Comparison of ENCODE assay signal across 20 cellular contexts in genomic region chr1:111745670-111746613, GRCh38. TPM values are rescaled to one million over a fixed set of nuclear protein-coding genes. Genes with fewer than 3 reads are reported as not detected.
DNase-seq lines count a peak whose midpoint lies in the region; ATAC-seq and TF ChIP-seq lines count a peak whose summit lies in the region.
"Had no signal": no experiment of that assay in that cellular context is flagged by ENCODE, and none has a peak within 500 bp of the region (broad histone marks: within the 10 kb centered on the region; RNA-seq: fewer than 3 reads in every experiment).

No MANE protein-coding gene starts in this region.

- TF ChIP-seq POLR2A in sigmoid colon (IDR thresholded peaks at IDR 0.05), result no peak

- WGBS in sigmoid colon, 2 donors, result 91 to 95% methylated on average over 9 of the region's 9 CpGs

- TF ChIP-seq EP300 in sigmoid colon (IDR thresholded peaks at IDR 0.05), result no peak

- H3K4me1 ChIP-seq in sigmoid colon, result peaks cover 0 to 57% (median 32%) of the 10 kb centered on the region in 4 donors
- H3K4me1 ChIP-seq: HAP-1 had no signal

- no peaks in the 10 kb centered on the region for H3K27me3 ChIP-seq in sigmoid colon

- peak overlapping the region in 3 of 4 donors; percentile 61 to 77 (median 75) for H3K27ac ChIP-seq in sigmoid colon
- H3K27ac ChIP-seq: coronary artery, HL-60 had no signal

- no peak overlapping the region for H3K4me3 ChIP-seq in epithelial cell of esophagus (ENCODE audit: low read length)
- H3K4me3 ChIP-seq in sigmoid colon, result no peak overlapping the region
- H3K4me3 ChIP-seq: coronary artery, esophagus squamous epithelium, HAP-1 had no signal

- no peaks in the 10 kb centered on the region for H3K9me3 ChIP-seq in sigmoid colon
- H3K9me3 ChIP-seq: esophagus squamous epithelium, HAP-1 had no signal

- no peak for TF ChIP-seq CTCF in epithelial cell of esophagus (IDR thresholded peaks at IDR 0.05; ENCODE audit: insufficient read depth, low read depth, low read length, missing control alignments)
- no peak for TF ChIP-seq CTCF in sigmoid colon (IDR thresholded peaks at IDR 0.05)

- no peak for ATAC-seq in GM21786 (IDR thresholded peaks at IDR 0.05; ENCODE audit: unreplicated experiment)
- ATAC-seq: activated naive CD8-positive, alpha-beta T cell treated with anti-CD3 and anti-CD28 coated beads, Interleukin-2, amount 50 U/mL, for 24 hours; stimulated activated naive CD8-positive, alpha-beta T cell treated with anti-CD3 and anti-CD28 coated beads, Interleukin-15, amount 100 ng/mL, for 72 hours had no signal

- DNase-seq in NCI-H2107 treated with DMSO at 0.1 percent for 48 hours (lab: John Stamatoyannopoulos, UW; ENCODE audit: unreplicated experiment), result peak; percentile 30
- DNase-seq in NCI-H2107 (lab: John Stamatoyannopoulos, UW), result no peak
- peak; percentile 6 for DNase-seq in NCI-H2227 treated with DMSO at 0.1 percent for 48 hours (lab: John Stamatoyannopoulos, UW)
- DNase-seq in epithelial cell of esophagus (ENCODE audit: low read depth), result peak; percentile 60
- peak; percentile 81 for DNase-seq in sigmoid colon
- no peak for DNase-seq in UCSD-AML1 (lab: John Stamatoyannopoulos, UW; ENCODE audit: unreplicated experiment)
- DNase-seq in SIG-M5 (lab: John Stamatoyannopoulos, UW), result no peak
- DNase-seq: activated naive CD8-positive, alpha-beta T cell treated with anti-CD3 and anti-CD28 coated beads, Interleukin-2, amount 50 U/mL, for 24 hours; CD8-positive, alpha-beta memory T cell; esophagus squamous epithelium; Karpas-422; NCI-H1930; OCI-M1; small intestine; T-helper 2 cell had no signal

- intact Hi-C loops in sigmoid colon (cut with DNase I), result loop anchor here (5.0 kb wide), 1 partner anchor 134 kb away; no protein-coding TSS in a partner anchor

- H3K36me3 ChIP-seq in sigmoid colon, result no peaks in the 10 kb centered on the region
- H3K36me3 ChIP-seq: esophagus squamous epithelium, HAP-1 had no signal

RNA-seq across cellular contexts. Expression of gene INKA2, which starts 6.7 kb away (rescaled TPM):
- 1 to 10 TPM; 2.8 to 5.4 (median 4.4) TPM for total RNA-seq in sigmoid colon
- polyA plus RNA-seq in sigmoid colon, result 1 to 10 TPM; 1.2 to 3.0 (median 2.1) TPM
- polyA plus RNA-seq: CD8-positive, alpha-beta memory T cell had no signal

RNA-seq across cellular contexts. Expression of gene DDX20, which starts 9.8 kb away (rescaled TPM):
- 10 to 100 TPM; 18.7 to 30.9 (median 22.9) TPM for total RNA-seq in sigmoid colon
- polyA plus RNA-seq in sigmoid colon, result 1 to 10 TPM; 2.3 to 6.1 (median 2.4) TPM

Comparison
In these comparisons a context has a peak if more than half of its experiments do, and no peak if none do; other contexts are left out.
1. DNase-seq: peak in NCI-H2107 treated with DMSO at 0.1 percent for 48 hours (single experiment), NCI-H2227 treated with DMSO at 0.1 percent for 48 hours (single experiment), epithelial cell of esophagus (single experiment) and sigmoid colon (single experiment); none in NCI-H2107 (single experiment), UCSD-AML1 (single experiment) and SIG-M5 (single experiment).